8 cellular contexts compared by ENCODE assay signal in genomic region chr13:29362849-29363604, GRCh38.
DNase-seq lines count a peak whose midpoint lies in the region; ATAC-seq and TF ChIP-seq lines count a peak whose summit lies in the region.

No MANE protein-coding gene starts in this region.

- H3K79me2 ChIP-seq in OCI-LY3 (ENCODE audit: low read length), result no peaks in the 10 kb centered on the region

- H3K9ac ChIP-seq in OCI-LY3 (ENCODE audit: low read length), result peak overlapping the region; percentile 29; the same call in 1 of the 2 replicates
- H3K9ac ChIP-seq in adipocyte (ENCODE audit: low read length), result no peak overlapping the region

- peak overlapping the region; percentile 91 for H2AFZ ChIP-seq in OCI-LY3 (ENCODE audit: low read depth, low read length)

- ATAC-seq in GM19324 (IDR thresholded peaks at IDR 0.05; ENCODE audit: low FRiP score, unreplicated experiment) (peak; percentile 77), HG03565 (IDR thresholded peaks at IDR 0.05; ENCODE audit: unreplicated experiment) (peak; percentile 87), left cardiac atrium (peak; percentile 87 to 94)

- TF ChIP-seq CTCF in OCI-LY3 (IDR thresholded peaks at IDR 0.05; ENCODE audit: low read depth, low read length) (peak; percentile 95), retinal pigment epithelial cell (conservative IDR thresholded peaks at IDR 0.05; ENCODE audit: low read depth, low read length) (peak; percentile 98)

- DNase-seq in DMS114 treated with DMSO at 0.1 percent for 48 hours (lab: John Stamatoyannopoulos, UW; ENCODE audit: unreplicated experiment), result peak; percentile 18
- DNase-seq in adipocyte (ENCODE audit: low read depth), result peak; percentile 62
- DNase-seq in left cardiac atrium, result peak; percentile 31
- DNase-seq in retinal pigment epithelial cell (ENCODE audit: low read depth), result peak; percentile 6
- no peak for DNase-seq in effector CD4-positive, alpha-beta T cell

- H3K4me3 ChIP-seq in OCI-LY3 (ENCODE audit: low read length) (peak overlapping the region; percentile 72), adipocyte (ENCODE audit: low read length) (no peak overlapping the region), retinal pigment epithelial cell (ENCODE audit: low read length) (no peak overlapping the region)

- H3K4me2 ChIP-seq in OCI-LY3 (ENCODE audit: low read length), result peak overlapping the region; percentile 94

- H4K20me1 ChIP-seq in OCI-LY3 (ENCODE audit: insufficient read depth, low read length), result no peaks in the 10 kb centered on the region

- H3K9me3 ChIP-seq in OCI-LY3 (ENCODE audit: insufficient read depth, low read length) (no peaks in the 10 kb centered on the region), adipocyte (ENCODE audit: control insufficient read depth, low read length) (no peaks in the 10 kb centered on the region)

- no peak overlapping the region for H3K27ac ChIP-seq in OCI-LY3 (ENCODE audit: low read length)

- H3K4me1 ChIP-seq in OCI-LY3 (ENCODE audit: low read length) (peaks cover 3% of the 10 kb centered on the region; the same call in 1 of the 2 replicates), adipocyte (ENCODE audit: control insufficient read depth, insufficient read depth, low read length) (no peaks in the 10 kb centered on the region)

- intact Hi-C loops in left cardiac atrium (cut with DNase I), result loop anchor here (10.0 kb wide), 2 partner anchors 88 to 548 kb away; no protein-coding TSS in a partner anchor

- H3K27me3 ChIP-seq in OCI-LY3 (ENCODE audit: low read depth, low read length) (no peaks in the 10 kb centered on the region; the same call in 1 of the 2 replicates), adipocyte (replicated peaks; ENCODE audit: control insufficient read depth, insufficient read depth, low read length) (peaks cover 18% of the 10 kb centered on the region)

- H3K36me3 ChIP-seq in OCI-LY3 (replicated peaks; ENCODE audit: low read depth, low read length) (no peaks in the 10 kb centered on the region), adipocyte (ENCODE audit: control insufficient read depth, insufficient read depth, low read length, severe bottlenecking) (no peaks in the 10 kb centered on the region)
